8 cellular contexts compared by ENCODE assay signal in genomic region chr17:43905985-43906852, GRCh38. TPM values are rescaled to one million over a fixed set of nuclear protein-coding genes. Genes with fewer than 3 reads are reported as not detected.
DNase-seq lines count a peak whose midpoint lies in the region; ATAC-seq lines count a peak whose summit lies in the region.

No MANE protein-coding gene starts in this region.

- H3K27ac ChIP-seq in CD8-positive, alpha-beta memory T cell (ENCODE audit: low read depth, low read length): no peak overlapping the region
- peak overlapping the region; percentile 80 for H3K27ac ChIP-seq in naive thymus-derived CD4-positive, alpha-beta T cell (ENCODE audit: low read depth, low read length)

- H3K4me1 ChIP-seq in CD8-positive, alpha-beta memory T cell (ENCODE audit: insufficient read depth, low read length): peaks cover 21% of the 10 kb centered on the region
- H3K4me1 ChIP-seq in naive thymus-derived CD4-positive, alpha-beta T cell (ENCODE audit: control insufficient read depth in 2 of 2, insufficient read depth in 2 of 2, low read length in 2 of 2): peaks cover 17 to 22% of the 10 kb centered on the region in 2 donors

- CTCF ChIA-PET in CD8-positive, alpha-beta memory T cell (lab: Charles Lee): interaction anchor here (0.6 to 3.0 kb wide), 4 partner anchors 11 to 136 kb away, joined by 3 to 11 read pairs (median 5); no protein-coding TSS in a partner anchor
- CTCF ChIA-PET in naive thymus-derived CD4-positive, alpha-beta T cell (lab: Charles Lee): interaction anchor here (1.2 to 4.0 kb wide), 3 partner anchors 12 to 37 kb away, joined by 4 to 21 read pairs (median 4); partner anchors contain the start of gene PPY

- H3K27me3 ChIP-seq in CD8-positive, alpha-beta memory T cell (ENCODE audit: insufficient read depth, low read length, poor library complexity, severe bottlenecking): peaks cover 14% of the 10 kb centered on the region
- H3K27me3 ChIP-seq in naive thymus-derived CD4-positive, alpha-beta T cell (ENCODE audit: control insufficient read depth in 2 of 2, insufficient read depth in 2 of 2, low read length in 2 of 2): peaks cover 0 to 4% of the 10 kb centered on the region in 2 donors

- no peaks in the 10 kb centered on the region for H3K9me3 ChIP-seq in CD8-positive, alpha-beta memory T cell (ENCODE audit: low read length)
- H3K9me3 ChIP-seq in naive thymus-derived CD4-positive, alpha-beta T cell (ENCODE audit: control insufficient read depth in 2 of 3, low read length in 3 of 3): no peaks in the 10 kb centered on the region

- peaks cover 16 to 28% (median 17%) of the 10 kb centered on the region in 3 donors for H3K4me1 Mint-ChIP-seq in CD8-positive, alpha-beta memory T cell
- peaks cover 3 to 17% (median 14%) of the 10 kb centered on the region in 7 donors for H3K4me1 Mint-ChIP-seq in naive thymus-derived CD4-positive, alpha-beta T cell

- no peaks in the 10 kb centered on the region for H3K36me3 ChIP-seq in CD8-positive, alpha-beta memory T cell (ENCODE audit: insufficient read depth, low read length)
- H3K36me3 ChIP-seq in naive thymus-derived CD4-positive, alpha-beta T cell (ENCODE audit: control insufficient read depth in 2 of 3, insufficient read depth in 3 of 3, low read length in 3 of 3): peaks cover 0 to 6% (median 0%) of the 10 kb centered on the region in 3 experiments

- H3K27ac Mint-ChIP-seq in CD8-positive, alpha-beta memory T cell: peak overlapping the region; percentile 8 to 97 (median 86)
- peak overlapping the region in 8 of 9 donors; percentile 45 to 95 (median 89) for H3K27ac Mint-ChIP-seq in naive thymus-derived CD4-positive, alpha-beta T cell

- H3K4me3 ChIP-seq in CD8-positive, alpha-beta memory T cell (ENCODE audit: low read length): peak overlapping the region; percentile 89
- H3K4me3 ChIP-seq in naive thymus-derived CD4-positive, alpha-beta T cell (ENCODE audit: low read length): peak overlapping the region; percentile 78

- peak overlapping the region; percentile 82 to 93 (median 89) for H3K4me3 Mint-ChIP-seq in CD8-positive, alpha-beta memory T cell
- H3K4me3 Mint-ChIP-seq in naive thymus-derived CD4-positive, alpha-beta T cell: peak overlapping the region; percentile 70 to 95 (median 89)

- POLR2A ChIA-PET in CD8-positive, alpha-beta memory T cell (lab: Charles Lee): no interaction called here
- POLR2A ChIA-PET in naive thymus-derived CD4-positive, alpha-beta T cell (lab: Charles Lee): interaction anchor here (0.6 to 2.9 kb wide), 7 partner anchors 10 to 1520 kb away, joined by 3 to 10 read pairs (median 5); no protein-coding TSS in a partner anchor

- H3K27me3 Mint-ChIP-seq in CD8-positive, alpha-beta memory T cell: peaks cover 40 to 45% of the 10 kb centered on the region in 2 donors
- H3K27me3 Mint-ChIP-seq in naive thymus-derived CD4-positive, alpha-beta T cell: peaks cover 0 to 66% (median 5%) of the 10 kb centered on the region in 5 donors

- H3K9me3 Mint-ChIP-seq in CD8-positive, alpha-beta memory T cell: no peaks in the 10 kb centered on the region
- no peaks in the 10 kb centered on the region for H3K9me3 Mint-ChIP-seq in naive thymus-derived CD4-positive, alpha-beta T cell

- peak; percentile 18 to 74 (median 28) for DNase-seq in CD8-positive, alpha-beta memory T cell
- DNase-seq in NCI-H1105 (lab: John Stamatoyannopoulos, UW): peak; percentile 22
- peak; percentile 24 for DNase-seq in activated gamma-delta T cell (lab: John Stamatoyannopoulos, UW)
- peak; percentile 12 for DNase-seq in fibroblast of the conjunctiva (ENCODE audit: low read depth)
- DNase-seq in naive thymus-derived CD4-positive, alpha-beta T cell: peak in 7 of 9 donors; percentile 34 to 65 (median 42)
- peak; percentile 74 for DNase-seq in ureter (ENCODE audit: low spot score)
- no peak for DNase-seq in Kasumi-1 (lab: John Stamatoyannopoulos, UW)

- intact Hi-C loops in naive thymus-derived CD4-positive, alpha-beta T cell (cut with micrococcal nuclease): loop anchor here in 1 of 2 donors (2.0 kb wide), 1 partner anchor 217 kb away; the partner anchor contains the start of gene HDAC5

- H3K36me3 Mint-ChIP-seq in CD8-positive, alpha-beta memory T cell: no peaks in the 10 kb centered on the region
- peaks cover 0 to 3% (median 0%) of the 10 kb centered on the region in 5 donors for H3K36me3 Mint-ChIP-seq in naive thymus-derived CD4-positive, alpha-beta T cell

- peak; percentile 72 for ATAC-seq in naive thymus-derived CD4-positive, alpha-beta T cell
- no peak for ATAC-seq in GM18870 (IDR thresholded peaks at IDR 0.05; ENCODE audit: unreplicated experiment)

RNA-seq across cellular contexts. Expression of gene MPP2, which starts 1.1 kb away (rescaled TPM):
- 1 to 10 TPM in 1 of 2 experiments, under 1 TPM in 1; 0.90 to 1.1 TPM for total RNA-seq in CD8-positive, alpha-beta memory T cell
- polyA plus RNA-seq in CD8-positive, alpha-beta memory T cell: 1.2 TPM
- 1 to 10 TPM in 4 of 5 experiments, under 1 TPM in 1; 0.24 to 9.3 (median 3.7) TPM for total RNA-seq in naive thymus-derived CD4-positive, alpha-beta T cell
- polyA plus RNA-seq in naive thymus-derived CD4-positive, alpha-beta T cell: 1 to 10 TPM; 1.3 to 2.2 TPM
- total RNA-seq in ureter: 9.8 TPM

RNA-seq across cellular contexts. Expression of gene PPY, which starts 36.1 kb away (rescaled TPM):
- not detected for total RNA-seq in CD8-positive, alpha-beta memory T cell
- not detected for polyA plus RNA-seq in CD8-positive, alpha-beta memory T cell
- total RNA-seq in naive thymus-derived CD4-positive, alpha-beta T cell: not detected
- not detected for polyA plus RNA-seq in naive thymus-derived CD4-positive, alpha-beta T cell
- total RNA-seq in ureter: not detected

RNA-seq across cellular contexts. Expression of gene PYY, which starts 47.5 kb away (rescaled TPM):
- total RNA-seq in CD8-positive, alpha-beta memory T cell: not detected
- not detected for polyA plus RNA-seq in CD8-positive, alpha-beta memory T cell
- total RNA-seq in naive thymus-derived CD4-positive, alpha-beta T cell: not detected
- polyA plus RNA-seq in naive thymus-derived CD4-positive, alpha-beta T cell: not detected
- total RNA-seq in ureter: not detected

RNA-seq across cellular contexts. Expression of gene CD300LG, which starts 59.2 kb away (rescaled TPM):
- total RNA-seq in CD8-positive, alpha-beta memory T cell: not detected
- not detected for polyA plus RNA-seq in CD8-positive, alpha-beta memory T cell
- total RNA-seq in naive thymus-derived CD4-positive, alpha-beta T cell: not detected
- polyA plus RNA-seq in naive thymus-derived CD4-positive, alpha-beta T cell: not detected
- total RNA-seq in ureter: 1.4 TPM

Comparison
In these comparisons a context has a peak if more than half of its experiments do, and no peak if none do; other contexts are left out.
1. DNase-seq: peak in CD8-positive, alpha-beta memory T cell (5 of 5), NCI-H1105 (single experiment), activated gamma-delta T cell (single experiment), fibroblast of the conjunctiva (single experiment), naive thymus-derived CD4-positive, alpha-beta T cell (7 of 9) and ureter (single experiment); none in Kasumi-1 (0 of 2).